ENCODE assay signal across 9 cellular contexts in the genomic region with DNA sequence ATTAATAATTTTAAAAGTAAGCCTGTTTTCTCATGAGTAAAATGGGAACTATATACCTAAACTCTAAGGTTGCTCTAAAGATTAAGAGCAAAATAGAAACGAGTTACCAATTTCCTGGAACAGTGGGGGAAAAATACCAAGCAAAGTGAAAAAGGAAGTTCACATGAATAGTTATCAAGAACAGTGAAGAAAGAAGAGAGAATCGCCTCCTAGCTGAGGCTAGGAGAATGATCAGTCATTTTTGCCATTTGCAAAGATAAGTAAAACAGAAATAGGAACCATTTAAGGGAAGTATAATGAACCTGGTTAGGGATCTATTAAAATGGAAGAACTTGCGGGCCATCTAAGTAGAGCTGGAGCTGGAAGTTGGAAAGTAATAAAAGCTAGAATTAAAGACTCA. TPM values are rescaled to one million over a fixed set of nuclear protein-coding genes. Genes with fewer than 3 reads are reported as not detected.
A peak's percentile ranks its signal among the peaks of the same experiment; 100 is the strongest.
DNase-seq lines count a peak whose midpoint lies in the region; ATAC-seq, FAIRE-seq and TF ChIP-seq lines count a peak whose summit lies in the region.
"Had no signal": no experiment of that assay in that cellular context is flagged by ENCODE, and none has a peak within 500 bp of the region (broad histone marks: within the 10 kb centered on the region; RNA-seq: fewer than 3 reads in every experiment).

No MANE protein-coding gene starts in this region.

- no peak for TF ChIP-seq RAD21 in A549 (conservative IDR thresholded peaks at IDR 0.05 in 1 of 2, IDR thresholded peaks at IDR 0.05 in 1 of 2)

- no peak overlapping the region for H3K27ac ChIP-seq in A549

- H3K36me3 Mint-ChIP-seq in activated T-helper 17 cell treated with anti-CD3 and anti-CD28 coated beads, Interleukin-2, amount 50 U/mL, for 72 hours (ENCODE audit: low read depth): no peaks in the 10 kb centered on the region

- in situ Hi-C loops in KBM-7 (cut with MboI; ENCODE audit: low pct_unique_long_range_greater_than_20kb, low sequenced_read_pairs): no loop called here

- peak overlapping the region; percentile 83 for H3K27ac Mint-ChIP-seq in activated T-helper 17 cell treated with anti-CD3 and anti-CD28 coated beads, Interleukin-2, amount 50 U/mL, for 72 hours

- no peak for ATAC-seq in A549
- ATAC-seq in GM18868 (IDR thresholded peaks at IDR 0.05; ENCODE audit: unreplicated experiment): peak; percentile 71
- ATAC-seq in activated T-helper 17 cell treated with anti-CD3 and anti-CD28 coated beads, Interleukin-2, amount 50 U/mL, for 72 hours (replicated peaks): peak; percentile 67
- no peak for ATAC-seq in HG03280 (IDR thresholded peaks at IDR 0.05; ENCODE audit: unreplicated experiment)
- no peak for ATAC-seq in GM19023 (IDR thresholded peaks at IDR 0.05; ENCODE audit: unreplicated experiment)
- ATAC-seq in HG03460 (IDR thresholded peaks at IDR 0.05; ENCODE audit: unreplicated experiment): no peak

- FAIRE-seq in A549 (lab: Jason Lieb, UNC): no peak

- POLR2A ChIA-PET in A549 (lab: Yijun Ruan, JAX): no interaction called here

- no peak for TF ChIP-seq POLR2A in A549 (IDR thresholded peaks at IDR 0.05; ENCODE audit: low read length)

- no peak for TF ChIP-seq EP300 in A549 (IDR thresholded peaks at IDR 0.05)

- H3K9me3 Mint-ChIP-seq in activated T-helper 17 cell treated with anti-CD3 and anti-CD28 coated beads, Interleukin-2, amount 50 U/mL, for 72 hours: no peaks in the 10 kb centered on the region

- 0 out of 3 replicates have a peak, but pooled peaks cover 3% of the 10 kb centered on the region for H3K4me1 ChIP-seq in A549

- H3K4me2 ChIP-seq in A549: no peak overlapping the region

- H3K4me1 Mint-ChIP-seq in activated T-helper 17 cell treated with anti-CD3 and anti-CD28 coated beads, Interleukin-2, amount 50 U/mL, for 72 hours: peaks cover 30% of the 10 kb centered on the region

- WGBS in A549 (ENCODE audit: missing lambda C conversion rate): 62% methylated on average over 3 of the region's 3 CpGs

- H3K4me3 ChIP-seq in A549: no peak overlapping the region

- no peaks in the 10 kb centered on the region for H3K9me3 ChIP-seq in A549

- DNase-seq in A549 (ENCODE audit: low read depth in 1 of 2, low spot score in 1 of 2): no peak
- DNase-seq in KBM-7: peak; percentile 81
- DNase-seq in NCI-H187 treated with DMSO at 0.1 percent for 48 hours (lab: John Stamatoyannopoulos, UW): no peak
- DNase-seq: DMS53 had no signal

- no peaks in the 10 kb centered on the region for H3K27me3 Mint-ChIP-seq in activated T-helper 17 cell treated with anti-CD3 and anti-CD28 coated beads, Interleukin-2, amount 50 U/mL, for 72 hours

- CTCF ChIA-PET in A549 (lab: Yijun Ruan, JAX): interaction anchor here (6.1 kb wide), 1 partner anchor 13 kb away, joined by 52 read pairs; no protein-coding TSS in a partner anchor

- peak overlapping the region; percentile 56 for H3K4me3 Mint-ChIP-seq in activated T-helper 17 cell treated with anti-CD3 and anti-CD28 coated beads, Interleukin-2, amount 50 U/mL, for 72 hours

- 0 out of 3 replicates have a peak, but pooled peaks have one; percentile 6 for TF ChIP-seq CTCF in A549 (IDR thresholded peaks at IDR 0.05)

TF ChIP-seq in A549, 52 proteins besides CTCF, POLR2A, EP300 and RAD21:
- TF ChIP-seq ATOH8 (CRISPR knock-in tag; IDR thresholded peaks at IDR 0.05; ENCODE audit: low read depth) (no peak), EHMT2 (IDR thresholded peaks at IDR 0.05; ENCODE audit: low read depth) (no peak), NPAS2 (CRISPR knock-in tag; IDR thresholded peaks at IDR 0.05; ENCODE audit: borderline replicate concordance) (no peak), TP53 (CRISPR knock-in tag; IDR thresholded peaks at IDR 0.05) (no peak), POLR2AphosphoS2 (conservative IDR thresholded peaks at IDR 0.05; ENCODE audit: low read length) (no peak), RNF2 (IDR thresholded peaks at IDR 0.05; ENCODE audit: borderline replicate concordance, low read depth) (no peak), CHD2 (IDR thresholded peaks at IDR 0.05; ENCODE audit: low read length, partially characterized antibody) (no peak), NR3C1 (IDR thresholded peaks at IDR 0.05) (no peak), SREBF2 (IDR thresholded peaks at IDR 0.05) (no peak), CBX8 (IDR thresholded peaks at IDR 0.05) (no peak)
- TF ChIP-seq, protein P1, sequence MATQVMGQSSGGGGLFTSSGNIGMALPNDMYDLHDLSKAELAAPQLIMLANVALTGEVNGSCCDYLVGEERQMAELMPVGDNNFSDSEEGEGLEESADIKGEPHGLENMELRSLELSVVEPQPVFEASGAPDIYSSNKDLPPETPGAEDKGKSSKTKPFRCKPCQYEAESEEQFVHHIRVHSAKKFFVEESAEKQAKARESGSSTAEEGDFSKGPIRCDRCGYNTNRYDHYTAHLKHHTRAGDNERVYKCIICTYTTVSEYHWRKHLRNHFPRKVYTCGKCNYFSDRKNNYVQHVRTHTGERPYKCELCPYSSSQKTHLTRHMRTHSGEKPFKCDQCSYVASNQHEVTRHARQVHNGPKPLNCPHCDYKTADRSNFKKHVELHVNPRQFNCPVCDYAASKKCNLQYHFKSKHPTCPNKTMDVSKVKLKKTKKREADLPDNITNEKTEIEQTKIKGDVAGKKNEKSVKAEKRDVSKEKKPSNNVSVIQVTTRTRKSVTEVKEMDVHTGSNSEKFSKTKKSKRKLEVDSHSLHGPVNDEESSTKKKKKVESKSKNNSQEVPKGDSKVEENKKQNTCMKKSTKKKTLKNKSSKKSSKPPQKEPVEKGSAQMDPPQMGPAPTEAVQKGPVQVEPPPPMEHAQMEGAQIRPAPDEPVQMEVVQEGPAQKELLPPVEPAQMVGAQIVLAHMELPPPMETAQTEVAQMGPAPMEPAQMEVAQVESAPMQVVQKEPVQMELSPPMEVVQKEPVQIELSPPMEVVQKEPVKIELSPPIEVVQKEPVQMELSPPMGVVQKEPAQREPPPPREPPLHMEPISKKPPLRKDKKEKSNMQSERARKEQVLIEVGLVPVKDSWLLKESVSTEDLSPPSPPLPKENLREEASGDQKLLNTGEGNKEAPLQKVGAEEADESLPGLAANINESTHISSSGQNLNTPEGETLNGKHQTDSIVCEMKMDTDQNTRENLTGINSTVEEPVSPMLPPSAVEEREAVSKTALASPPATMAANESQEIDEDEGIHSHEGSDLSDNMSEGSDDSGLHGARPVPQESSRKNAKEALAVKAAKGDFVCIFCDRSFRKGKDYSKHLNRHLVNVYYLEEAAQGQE (IDR thresholded peaks at IDR 0.05): no peak
- TF ChIP-seq, protein P2, sequence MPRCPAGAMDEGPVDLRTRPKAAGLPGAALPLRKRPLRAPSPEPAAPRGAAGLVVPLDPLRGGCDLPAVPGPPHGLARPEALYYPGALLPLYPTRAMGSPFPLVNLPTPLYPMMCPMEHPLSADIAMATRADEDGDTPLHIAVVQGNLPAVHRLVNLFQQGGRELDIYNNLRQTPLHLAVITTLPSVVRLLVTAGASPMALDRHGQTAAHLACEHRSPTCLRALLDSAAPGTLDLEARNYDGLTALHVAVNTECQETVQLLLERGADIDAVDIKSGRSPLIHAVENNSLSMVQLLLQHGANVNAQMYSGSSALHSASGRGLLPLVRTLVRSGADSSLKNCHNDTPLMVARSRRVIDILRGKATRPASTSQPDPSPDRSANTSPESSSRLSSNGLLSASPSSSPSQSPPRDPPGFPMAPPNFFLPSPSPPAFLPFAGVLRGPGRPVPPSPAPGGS (IDR thresholded peaks at IDR 0.05): no peak

RNA-seq across cellular contexts. Expression of gene P4HA2, which starts 50.7 kb away (rescaled TPM):
- polyA plus RNA-seq in A549 (2011; rRNA removed) (45.0 and 64.9 TPM in 2 replicates), A549 (2017; fragmentation: RNase III; extraction: RNeasy Plus Mini Kit Qiagen cat#74134 plus additional on column Dnase treatment) (35.1 to 40.3 TPM (median 36.4 TPM) in 3 replicates)
- polyA plus RNA-seq in A549 (2012; cell fraction: cytosol; rRNA removed): 26.4 and 29.2 TPM in 2 replicates
- 49.6 and 58.3 TPM in 2 replicates for polyA plus RNA-seq in A549 (2012; cell fraction: nucleus; rRNA removed)
- 53.0 and 67.7 TPM in 2 replicates for polyA minus RNA-seq in A549 (2011; rRNA and poly(A)+ RNA removed)
- 10 to 100 TPM in 1 of 2 donors, 1 to 10 TPM in 1; 8.4 to 22.9 TPM for total RNA-seq in activated T-helper 17 cell treated with anti-CD3 and anti-CD28 coated beads, Interleukin-2, amount 50 U/mL, for 72 hours

Comparison
In these comparisons a context has a peak if more than half of its experiments do, and no peak if none do; other contexts are left out.
1. ATAC-seq: peak in GM18868 (single experiment) and activated T-helper 17 cell treated with anti-CD3 and anti-CD28 coated beads, Interleukin-2, amount 50 U/mL, for 72 hours (single experiment); none in A549 (0 of 2), HG03280 (single experiment), GM19023 (single experiment) and HG03460 (single experiment).